Comparison of ENCODE assay signal across 24 cellular contexts in genomic region chr18:7918696-7919095, GRCh38.
DNase-seq lines count a peak whose midpoint lies in the region; FAIRE-seq and TF ChIP-seq lines count a peak whose summit lies in the region.
"Had no signal": no experiment of that assay in that cellular context is flagged by ENCODE, and none has a peak within 500 bp of the region (broad histone marks: within the 10 kb centered on the region; RNA-seq: fewer than 3 reads in every experiment).

No MANE protein-coding gene starts in this region.

- no peak overlapping the region for H3K4me3 ChIP-seq in breast epithelium
- no peak overlapping the region for H3K4me3 ChIP-seq in osteoblast (ENCODE audit: insufficient read depth, low read length)
- H3K4me3 ChIP-seq: SK-N-MC had no signal

- no peaks in the 10 kb centered on the region for H4K20me1 ChIP-seq in osteoblast (ENCODE audit: insufficient read depth, low read length)

- H3K27ac ChIP-seq in breast epithelium, result no peak overlapping the region
- no peak overlapping the region for H3K27ac ChIP-seq in osteoblast (ENCODE audit: low read depth, low read length)
- H3K27ac ChIP-seq: 22Rv1, SK-N-MC had no signal

- H3K9me3 Mint-ChIP-seq in MCF 10A (ENCODE audit: unreplicated experiment) (peaks cover 7% of the 10 kb centered on the region), chondrocyte (ENCODE audit: low read depth) (peaks cover 27% of the 10 kb centered on the region)

- peaks cover 0 to 18% of the 10 kb centered on the region in 2 donors for H3K9me3 ChIP-seq in breast epithelium
- H3K9me3 ChIP-seq in osteoblast (ENCODE audit: low read depth, low read length), result no peaks in the 10 kb centered on the region

- peak overlapping the region; percentile 42 for H3K4me2 ChIP-seq in osteoblast (ENCODE audit: insufficient read depth, low read length)

- peak overlapping the region; percentile 39 for H2AFZ ChIP-seq in osteoblast (ENCODE audit: low read length)

- TF ChIP-seq CTCF in MCF 10A (IDR thresholded peaks at IDR 0.05; ENCODE audit: unreplicated experiment) (no peak), breast epithelium (IDR thresholded peaks at IDR 0.05) (no peak), chondrocyte (IDR thresholded peaks at IDR 0.05) (no peak), osteoblast (IDR thresholded peaks at IDR 0.05; ENCODE audit: extremely low read depth, low read depth, low read length) (no peak)

- H3K4me3 Mint-ChIP-seq in MCF 10A (ENCODE audit: unreplicated experiment) (no peak overlapping the region), chondrocyte (ENCODE audit: unreplicated experiment) (peak overlapping the region; percentile 10)
- H3K4me3 Mint-ChIP-seq: B cell, IgD-negative memory B cell had no signal

- CTCF ChIA-PET in MCF 10A (lab: Yijun Ruan, JAX), result no interaction called here

- H3K27ac Mint-ChIP-seq in MCF 10A (ENCODE audit: low read depth, unreplicated experiment) (peak overlapping the region; percentile 96), chondrocyte (ENCODE audit: unreplicated experiment) (peak overlapping the region; percentile 66)
- H3K27ac Mint-ChIP-seq: B cell, IgD-negative memory B cell had no signal

- no peak for FAIRE-seq in RCC 7860 (lab: Jason Lieb, UNC)
- FAIRE-seq: GM19239, H1 had no signal

- peaks cover 68% of the 10 kb centered on the region for H3K4me1 Mint-ChIP-seq in MCF 10A (ENCODE audit: insufficient read depth, unreplicated experiment)
- H3K4me1 Mint-ChIP-seq in chondrocyte (ENCODE audit: low read depth), result peaks cover 70% of the 10 kb centered on the region
- H3K4me1 Mint-ChIP-seq: B cell, IgD-negative memory B cell had no signal

- H3K36me3 Mint-ChIP-seq in MCF 10A (ENCODE audit: insufficient read depth, unreplicated experiment), result peaks cover 21% of the 10 kb centered on the region
- peaks cover 5% of the 10 kb centered on the region for H3K36me3 Mint-ChIP-seq in chondrocyte (ENCODE audit: low read depth)

- peaks cover 6% of the 10 kb centered on the region for H3K79me2 ChIP-seq in osteoblast (ENCODE audit: insufficient read depth, low read length)

- BruUV-seq in MCF 10A (replicated peaks; lab: Mats Ljungman, UMichigan), result no TSS peak

- no peak for TF ChIP-seq POLR2A in breast epithelium (IDR thresholded peaks at IDR 0.05)

- H3K27me3 ChIP-seq in breast epithelium (no peaks in the 10 kb centered on the region), osteoblast (ENCODE audit: insufficient read depth, low read length) (no peaks in the 10 kb centered on the region)

- intact Hi-C loops in MCF 10A (cut with micrococcal nuclease), result no loop called here
- intact Hi-C loops in breast epithelium (cut with DNase I; ENCODE audit: low total_unique reads), result no loop called here

- DNase-seq in MCF 10A (ENCODE audit: unreplicated experiment), result no peak
- DNase-seq in breast epithelium (ENCODE audit: low spot score in 2 of 2), result no peak
- DNase-seq in chondrocyte (ENCODE audit: low spot score), result no peak
- DNase-seq in osteoblast (ENCODE audit: insufficient read length, low spot score, missing footprints), result no peak
- no peak for DNase-seq in RCC 7860 (ENCODE audit: low spot score)
- DNase-seq in NCI-H748 treated with DMSO at 0.1 percent for 48 hours (lab: John Stamatoyannopoulos, UW), result no peak
- no peak for DNase-seq in C1 segment of cervical spinal cord (lab: John Stamatoyannopoulos, UW)
- no peak for DNase-seq in SIG-M5 treated with dmso at 0.1 percent for 504 hours (lab: John Stamatoyannopoulos, UW; ENCODE audit: unreplicated experiment)
- DNase-seq: DMS53, EL, GF-D8, MV-4-11, NCI-H1105 treated with DMSO at 0.1 percent for 48 hours, NCI-H2081, NCI-H345, NCI-H524, RPMI8226, SHP77 had no signal

- H3K4me1 ChIP-seq in breast epithelium (no peaks in the 10 kb centered on the region), osteoblast (ENCODE audit: insufficient read depth, low read length) (peaks cover 17% of the 10 kb centered on the region)

- POLR2A ChIA-PET in MCF 10A (lab: Yijun Ruan, JAX), result interaction anchor here (0.7 to 5.1 kb wide), 4 partner anchors 10 to 48 kb away, joined by 3 to 46 read pairs (median 9); no protein-coding TSS in a partner anchor

- no peaks in the 10 kb centered on the region for H3K27me3 Mint-ChIP-seq in MCF 10A (ENCODE audit: insufficient read depth, unreplicated experiment)
- H3K27me3 Mint-ChIP-seq in chondrocyte (ENCODE audit: low read depth), result no peaks in the 10 kb centered on the region
- H3K27me3 Mint-ChIP-seq: B cell, IgD-negative memory B cell had no signal

- H3K36me3 ChIP-seq in breast epithelium (no peaks in the 10 kb centered on the region), osteoblast (ENCODE audit: insufficient read depth, low read length) (no peaks in the 10 kb centered on the region)
